In genomic region chr18:21444465-21445023, GRCh38 we compare ENCODE assay signal across 9 cellular contexts.
DNase-seq lines count a peak whose midpoint lies in the region; ATAC-seq, FAIRE-seq and TF ChIP-seq lines count a peak whose summit lies in the region.
"Had no signal": no experiment of that assay in that cellular context is flagged by ENCODE, and none has a peak within 500 bp of the region (broad histone marks: within the 10 kb centered on the region; RNA-seq: fewer than 3 reads in every experiment).

No MANE protein-coding gene starts in this region.

- TF ChIP-seq CTCF in AG04450 (IDR thresholded peaks at IDR 0.05; ENCODE audit: low read depth, low read length) (peak; percentile 81), body of pancreas (IDR thresholded peaks at IDR 0.05) (peak in 6 of 7 experiments; percentile 55 to 79 (median 63))

- DNase-seq in AG04450 (ENCODE audit: low read depth, low spot score) (peak; percentile 2), GM12892 (ENCODE audit: insufficient read length) (peak; percentile 12), NCI-H2227 (lab: John Stamatoyannopoulos, UW; ENCODE audit: unreplicated experiment) (peak; percentile 49), body of pancreas (peak; percentile 14 to 51 (median 32)), kidney glomerular epithelial cell (lab: John Stamatoyannopoulos, UW) (peak; percentile 76), aorta (no peak)
- no peak for DNase-seq in stimulated activated CD4-positive, alpha-beta T cell treated with anti-CD3 and anti-CD28 coated beads, Interleukin-1b, Interleukin-23, amount 100 ng/mL, for 48 hours

- no peaks in the 10 kb centered on the region for H3K9me3 ChIP-seq in AG04450 (ENCODE audit: control insufficient read depth, insufficient read depth, low read length)
- no peaks in the 10 kb centered on the region for H3K9me3 ChIP-seq in body of pancreas
- H3K9me3 ChIP-seq in aorta (ENCODE audit: control insufficient read depth, low read length): no peaks in the 10 kb centered on the region

- intact Hi-C loops in body of pancreas (cut with DNase I): loop anchor here (5.0 kb wide), 1 partner anchor 252 kb away; no protein-coding TSS in a partner anchor
- intact Hi-C loops in aorta (cut with DNase I): loop anchor here (2.0 to 5.0 kb wide), 2 partner anchors 202 to 250 kb away; partner anchors contain the start of gene GREB1L (in 1 of the 2)

- H3K27ac ChIP-seq in AG04450 (ENCODE audit: low read depth, low read length): no peak overlapping the region
- no peak overlapping the region for H3K27ac ChIP-seq in body of pancreas
- no peak overlapping the region for H3K27ac ChIP-seq in aorta (ENCODE audit: low read depth in 1 of 2, low read length in 2 of 2)
- H3K27ac ChIP-seq: epithelial cell of prostate had no signal

- CTCF ChIA-PET in AG04450 (lab: Charles Lee): interaction anchor here (0.7 to 8.1 kb wide), 8 partner anchors 9 to 250 kb away, joined by 3 to 177 read pairs (median 4); no protein-coding TSS in a partner anchor

- no peaks in the 10 kb centered on the region for H3K36me3 ChIP-seq in body of pancreas (replicated peaks in 1 of 2; ENCODE audit: insufficient read depth in 1 of 2, low read depth in 2 of 2)
- no peaks in the 10 kb centered on the region for H3K36me3 ChIP-seq in aorta (ENCODE audit: control insufficient read depth in 1 of 2, insufficient read depth in 2 of 2, low read length in 1 of 2)

- ATAC-seq in body of pancreas (no peak), aorta (ENCODE audit: low FRiP score) (peak; percentile 71), HG02571 (IDR thresholded peaks at IDR 0.05; ENCODE audit: unreplicated experiment) (no peak)

- 30 to 37% methylated on average over 2 of the region's 2 CpGs for WGBS in body of pancreas, 2 donors
- 44 to 49% methylated on average over 2 of the region's 2 CpGs for WGBS in aorta, 2 donors

- H3K27me3 ChIP-seq in AG04450 (ENCODE audit: control insufficient read depth, insufficient read depth, low read length) (peaks cover 2% of the 10 kb centered on the region), body of pancreas (peaks cover 0 to 5% of the 10 kb centered on the region in 2 donors), aorta (ENCODE audit: control insufficient read depth in 1 of 2, insufficient read depth in 2 of 2, low read length in 1 of 2) (no peaks in the 10 kb centered on the region)

- H3K4me3 ChIP-seq in AG04450 (ENCODE audit: low read depth, low read length): no peak overlapping the region
- no peak overlapping the region for H3K4me3 ChIP-seq in body of pancreas
- no peak overlapping the region for H3K4me3 ChIP-seq in aorta (ENCODE audit: low read length in 2 of 2)

- peak; percentile 24 for FAIRE-seq in GM12892 (lab: Jason Lieb, UNC)

- POLR2A ChIA-PET in AG04450 (lab: Yijun Ruan, JAX): no interaction called here

- no peak for TF ChIP-seq POLR2A in GM12892 (IDR thresholded peaks at IDR 0.05; ENCODE audit: low read depth, low read length)
- TF ChIP-seq POLR2A in body of pancreas (IDR thresholded peaks at IDR 0.05): no peak

- H3K4me1 ChIP-seq in body of pancreas (no peaks in the 10 kb centered on the region), aorta (ENCODE audit: control insufficient read depth in 1 of 2, insufficient read depth in 2 of 2, low read length in 2 of 2) (no peaks in the 10 kb centered on the region)

Comparison
In these comparisons a context has a peak if more than half of its experiments do, and no peak if none do; other contexts are left out.
1. DNase-seq: peak in AG04450 (single experiment), GM12892 (single experiment), NCI-H2227 (single experiment), body of pancreas (4 of 4) and kidney glomerular epithelial cell (single experiment); none in aorta (0 of 2) and stimulated activated CD4-positive, alpha-beta T cell treated with anti-CD3 and anti-CD28 coated beads, Interleukin-1b, Interleukin-23, amount 100 ng/mL, for 48 hours (single experiment).